16 cellular contexts compared by ENCODE assay signal in the genomic region with DNA sequence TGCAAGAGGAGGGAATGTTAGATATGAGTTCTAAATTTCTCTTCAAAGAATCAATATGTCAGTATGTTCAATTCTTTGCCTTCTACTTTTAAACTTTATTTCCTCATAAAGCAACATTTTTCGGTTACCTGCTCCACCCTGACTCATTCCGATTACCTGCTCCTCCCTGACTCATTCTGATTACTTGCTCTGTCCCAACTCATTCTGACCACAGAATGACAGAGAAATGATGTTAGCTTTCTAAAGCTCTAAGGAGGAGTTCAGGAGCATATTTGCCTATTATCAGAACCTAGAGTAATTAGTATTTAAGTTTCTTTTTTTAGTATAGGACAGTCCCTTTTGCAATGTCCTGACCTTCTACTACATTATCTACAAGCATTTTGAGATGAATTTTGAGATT. TPM values are rescaled to one million over a fixed set of nuclear protein-coding genes. Genes with fewer than 3 reads are reported as not detected.
A peak's percentile ranks its signal among the peaks of the same experiment; 100 is the strongest.
DNase-seq lines count a peak whose midpoint lies in the region; ATAC-seq and TF ChIP-seq lines count a peak whose summit lies in the region.
"Had no signal": no experiment of that assay in that cellular context is flagged by ENCODE, and none has a peak within 500 bp of the region (broad histone marks: within the 10 kb centered on the region; RNA-seq: fewer than 3 reads in every experiment).

No MANE protein-coding gene starts in this region.

- H3K36me3 ChIP-seq in breast epithelium = no peaks in the 10 kb centered on the region
- no peaks in the 10 kb centered on the region for H3K36me3 ChIP-seq in mammary epithelial cell (ENCODE audit: insufficient read depth, low read length)
- no peaks in the 10 kb centered on the region for H3K36me3 ChIP-seq in smooth muscle cell (ENCODE audit: low read depth)
- H3K36me3 ChIP-seq: BLaER1 had no signal

- H3K27me3 Mint-ChIP-seq in MCF 10A (ENCODE audit: insufficient read depth, unreplicated experiment) = no peaks in the 10 kb centered on the region

- no peaks in the 10 kb centered on the region for H3K79me2 ChIP-seq in mammary epithelial cell (ENCODE audit: insufficient read depth, low read length)
- H3K79me2 ChIP-seq in smooth muscle cell (ENCODE audit: low read depth) = no peaks in the 10 kb centered on the region

- H3K4me2 ChIP-seq in mammary epithelial cell (ENCODE audit: insufficient read depth, low read depth, low read length) (no peak overlapping the region), smooth muscle cell (no peak overlapping the region)
- H3K4me2 ChIP-seq: BLaER1 had no signal

- H3K9ac ChIP-seq in mammary epithelial cell (ENCODE audit: insufficient read depth, low read length) = no peak overlapping the region
- H3K9ac ChIP-seq in smooth muscle cell (ENCODE audit: low read depth) = no peak overlapping the region
- H3K9ac ChIP-seq: BLaER1, GM23248 had no signal

- H4K20me1 ChIP-seq in mammary epithelial cell (ENCODE audit: insufficient read depth, low read length) (no peaks in the 10 kb centered on the region), smooth muscle cell (ENCODE audit: low read depth) (no peaks in the 10 kb centered on the region)
- H4K20me1 ChIP-seq: BLaER1 had no signal

- intact Hi-C loops in MCF 10A (cut with micrococcal nuclease) = no loop called here
- intact Hi-C loops in breast epithelium (cut with DNase I; ENCODE audit: low total_unique reads) = no loop called here
- intact Hi-C loops in mammary epithelial cell (cut with micrococcal nuclease) = no loop called here

- BruUV-seq in MCF 10A (replicated peaks; lab: Mats Ljungman, UMichigan) (no TSS peak), mammary epithelial cell (replicated peaks; lab: Mats Ljungman, UMichigan) (no TSS peak)

- no peak overlapping the region for H3K27ac ChIP-seq in breast epithelium
- no peak overlapping the region for H3K27ac ChIP-seq in mammary epithelial cell (ENCODE audit: insufficient read depth, low read depth, low read length)
- peak overlapping the region; percentile 74 for H3K27ac ChIP-seq in smooth muscle cell (ENCODE audit: low read depth)
- H3K27ac ChIP-seq: 22Rv1, BLaER1, GM23248 had no signal

- H3K27me3 ChIP-seq in breast epithelium (no peaks in the 10 kb centered on the region), mammary epithelial cell (ENCODE audit: insufficient read depth, low read length) (no peaks in the 10 kb centered on the region), smooth muscle cell (ENCODE audit: low read depth) (no peaks in the 10 kb centered on the region)
- H3K27me3 ChIP-seq: BLaER1 had no signal

- CTCF ChIA-PET in MCF 10A (lab: Yijun Ruan, JAX) = no interaction called here
- CTCF ChIA-PET in mammary epithelial cell (lab: Charles Lee; ENCODE audit: low non-redundant PET) = interaction anchor here (0.6 kb wide), 1 partner anchor 791 kb away, joined by 6 read pairs; no protein-coding TSS in a partner anchor

- DNase-seq in MCF 10A (ENCODE audit: unreplicated experiment) (peak; percentile 23), breast epithelium (ENCODE audit: low spot score in 2 of 2) (no peak), mammary epithelial cell (peak; percentile 60), glomerular visceral epithelial cell (ENCODE audit: extremely low spot score) (peak; percentile 24), smooth muscle cell (lab: John Stamatoyannopoulos, UW; ENCODE audit: unreplicated experiment) (no peak), NCI-H510A treated with DMSO at 0.1 percent for 48 hours (lab: John Stamatoyannopoulos, UW) (no peak), NCI-H2081 (lab: John Stamatoyannopoulos, UW) (no peak)
- DNase-seq: AML-193; Caco-2; CD8-positive, alpha-beta memory T cell; GF-D8; GM23248; H7 had no signal

- no peak overlapping the region for H2AFZ ChIP-seq in mammary epithelial cell (ENCODE audit: low read depth, low read length)
- no peak overlapping the region for H2AFZ ChIP-seq in smooth muscle cell (ENCODE audit: low read depth)
- H2AFZ ChIP-seq: GM23248 had no signal

- TF ChIP-seq CTCF in MCF 10A (IDR thresholded peaks at IDR 0.05; ENCODE audit: unreplicated experiment) (no peak), breast epithelium (IDR thresholded peaks at IDR 0.05) (no peak), mammary epithelial cell (conservative IDR thresholded peaks at IDR 0.05 in 1 of 2, IDR thresholded peaks at IDR 0.05 in 1 of 2; ENCODE audit: extremely low read depth in 1 of 2, insufficient read depth in 1 of 2, low read depth in 1 of 2, low read length in 2 of 2) (no peak), smooth muscle cell (IDR thresholded peaks at IDR 0.05; ENCODE audit: borderline replicate concordance, insufficient read depth, poor library complexity, severe bottlenecking) (no peak)

- in situ Hi-C loops in mammary epithelial cell (cut with MboI; ENCODE audit: low sequenced_read_pairs in 2 of 2) = no loop called here

- POLR2A ChIA-PET in MCF 10A (lab: Yijun Ruan, JAX) = no interaction called here

- H3F3A ChIP-seq in smooth muscle cell (ENCODE audit: low read depth) = no peaks in the 10 kb centered on the region

- H3K4me1 ChIP-seq in breast epithelium (no peaks in the 10 kb centered on the region), mammary epithelial cell (ENCODE audit: insufficient read depth, low read length) (no peaks in the 10 kb centered on the region), smooth muscle cell (ENCODE audit: low read depth) (no peaks in the 10 kb centered on the region)
- H3K4me1 ChIP-seq: BLaER1, Caco-2 had no signal

- 44% methylated on average over 2 of the region's 2 CpGs for WGBS in mammary epithelial cell (ENCODE audit: low coverage, missing lambda C conversion rate)
- 63% methylated on average over 2 of the region's 2 CpGs for WGBS in smooth muscle cell (ENCODE audit: low lambda C conversion rate)

- dilution Hi-C loops in mammary epithelial cell (cut with HindIII; ENCODE audit: low sequenced_read_pairs) = no loop called here

- H3K27ac Mint-ChIP-seq in MCF 10A (ENCODE audit: low read depth, unreplicated experiment) = no peak overlapping the region
- H3K27ac Mint-ChIP-seq: CD8-positive, alpha-beta memory T cell had no signal

- H3K4me3 Mint-ChIP-seq in MCF 10A (ENCODE audit: unreplicated experiment) = no peak overlapping the region
- H3K4me3 Mint-ChIP-seq: CD8-positive, alpha-beta memory T cell had no signal

- H3K9me3 Mint-ChIP-seq in MCF 10A (ENCODE audit: unreplicated experiment) = peaks cover 21% of the 10 kb centered on the region

- no peaks in the 10 kb centered on the region for H3K36me3 Mint-ChIP-seq in MCF 10A (ENCODE audit: insufficient read depth, unreplicated experiment)
- H3K36me3 Mint-ChIP-seq: CD8-positive, alpha-beta memory T cell had no signal

- H3K4me3 ChIP-seq in breast epithelium = no peak overlapping the region
- H3K4me3 ChIP-seq in mammary epithelial cell (replicated peaks in 1 of 3; ENCODE audit: insufficient read depth in 1 of 3, low read depth in 2 of 3, low read length in 3 of 3) = no peak overlapping the region
- H3K4me3 ChIP-seq in smooth muscle cell = no peak overlapping the region
- H3K4me3 ChIP-seq: BLaER1, GM23248 had no signal

- no peak for TF ChIP-seq POLR2A in breast epithelium (IDR thresholded peaks at IDR 0.05)

- ATAC-seq in GM21367 (IDR thresholded peaks at IDR 0.05; ENCODE audit: unreplicated experiment) = no peak

- peaks cover 7% of the 10 kb centered on the region for H3K4me1 Mint-ChIP-seq in MCF 10A (ENCODE audit: insufficient read depth, unreplicated experiment)
- H3K4me1 Mint-ChIP-seq: CD8-positive, alpha-beta memory T cell had no signal

- peaks cover 7 to 8% of the 10 kb centered on the region in 2 donors for H3K9me3 ChIP-seq in breast epithelium
- peaks cover 9% of the 10 kb centered on the region for H3K9me3 ChIP-seq in mammary epithelial cell (replicated peaks; ENCODE audit: insufficient read depth, low read length)
- H3K9me3 ChIP-seq in smooth muscle cell (replicated peaks; ENCODE audit: low read depth) = no peaks in the 10 kb centered on the region

RNA-seq across cellular contexts. Expression of gene PPP1R9A, which starts 24.5 kb away (rescaled TPM):
- total RNA-seq in MCF 10A (2022) = 6.3 and 8.2 TPM in 2 replicates
- 10 to 100 TPM in 2 of 3 donors, 1 to 10 TPM in 1; 7.5 to 34.7 (median 19.3) TPM for total RNA-seq in breast epithelium
- total RNA-seq in mammary epithelial cell = 1 to 10 TPM in 1 of 2 donors, not detected in 1; 1.7 TPM
- not detected for polyA plus RNA-seq in mammary epithelial cell
- polyA minus RNA-seq in mammary epithelial cell = not detected
- 1.6 and 1.8 TPM in 2 replicates for total RNA-seq in smooth muscle cell
- polyA plus RNA-seq in smooth muscle cell = 0.22 and 4.7 TPM in 2 replicates
- total RNA-seq: GM23248 had no signal
- polyA plus RNA-seq: CD8-positive, alpha-beta memory T cell had no signal

Comparison
In these comparisons a context has a peak if more than half of its experiments do, and no peak if none do; other contexts are left out.
1. DNase-seq: peak in MCF 10A (single experiment), mammary epithelial cell (single experiment) and glomerular visceral epithelial cell (single experiment); none in breast epithelium (0 of 2), smooth muscle cell (single experiment), NCI-H510A treated with DMSO at 0.1 percent for 48 hours (single experiment) and NCI-H2081 (0 of 2).